8 cellular contexts compared by ENCODE assay signal in the genomic region with DNA sequence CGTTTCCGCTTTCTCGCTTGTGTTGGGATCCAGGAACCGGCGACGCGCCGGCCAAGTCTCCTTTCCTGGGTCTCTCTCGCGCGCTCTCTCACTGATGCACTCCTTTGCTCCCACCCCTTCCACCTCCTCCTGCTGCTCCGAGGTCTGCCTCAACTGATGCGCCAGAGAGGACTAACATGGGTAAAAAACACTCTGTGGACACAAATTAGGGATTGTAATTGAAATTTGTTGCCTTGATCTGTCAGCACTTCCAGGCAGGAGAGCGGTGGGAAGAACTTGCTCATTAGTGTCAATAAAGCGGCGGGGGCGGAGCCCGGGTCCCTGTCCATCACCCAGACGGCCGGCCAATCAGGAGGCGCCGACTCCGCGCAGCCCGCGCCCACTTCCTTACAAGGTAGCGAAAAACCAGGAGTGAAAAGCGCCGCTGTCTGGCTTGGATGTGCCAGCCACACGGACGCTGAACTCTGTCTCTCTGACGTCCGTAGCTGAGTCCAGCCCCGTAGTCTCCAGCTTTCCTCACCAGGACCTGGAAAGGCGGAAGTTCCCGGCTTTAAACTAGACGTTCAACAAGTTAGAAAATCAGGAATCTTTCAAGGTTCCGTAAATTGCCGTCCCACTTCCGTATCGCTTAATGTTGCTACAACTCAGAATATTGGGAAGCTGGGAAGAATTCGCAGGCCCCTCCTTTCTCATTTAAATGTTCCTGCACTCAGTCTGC. TPM values are rescaled to one million over a fixed set of nuclear protein-coding genes. Genes with fewer than 3 reads are reported as not detected.
A peak's percentile ranks its signal among the peaks of the same experiment; 100 is the strongest.
DNase-seq lines count a peak whose midpoint lies in the region; ATAC-seq and TF ChIP-seq lines count a peak whose summit lies in the region.

A gene (minus strand): TSS at position 267 of the 718 bp plus-strand sequence. CDS start 417 bp downstream, outside the sequence.

- H3K27me3 Mint-ChIP-seq in brain = peaks cover 97% of the 10 kb centered on the region

- intact Hi-C loops in sciatic nerve (cut with DNase I) = no loop called here

- H3K36me3 Mint-ChIP-seq in brain = no peaks in the 10 kb centered on the region

- H3K27ac Mint-ChIP-seq in brain = peak within 1 kb of the TSS in 3 of 5 experiments; percentile 48 to 92 (median 87)

- H3K9me3 Mint-ChIP-seq in brain = peaks cover 0 to 14% (median 8%) of the 10 kb centered on the region in 5 experiments

- peak within 1 kb of the TSS; percentile 89 to 95 (median 91) for H3K4me3 Mint-ChIP-seq in brain

- H3K4me3 ChIP-seq in iPS-18c (ENCODE audit: insufficient read depth, low read depth, low read length) = peak within 1 kb of the TSS; percentile 66

- ATAC-seq in sciatic nerve = peak; percentile 96
- ATAC-seq in HG03469 (IDR thresholded peaks at IDR 0.05; ENCODE audit: unreplicated experiment) = no peak

- peaks cover 41% of the 10 kb centered on the region for H3K4me1 Mint-ChIP-seq in brain

- peak; percentile 91 for DNase-seq in GM04503 (ENCODE audit: low read depth)
- peak; percentile 91 to 96 for DNase-seq in NCI-H2081 (lab: John Stamatoyannopoulos, UW)
- DNase-seq in sciatic nerve (ENCODE audit: low spot score) = peak; percentile 97
- DNase-seq in DMS79 (lab: John Stamatoyannopoulos, UW) = no peak
- no peak for DNase-seq in DMS79 treated with DMSO at 0.1 percent for 48 hours (lab: John Stamatoyannopoulos, UW)

- TF ChIP-seq CTCF in brain (conservative IDR thresholded peaks at IDR 0.05) = no peak

- no peaks in the 10 kb centered on the region for H3K9me3 ChIP-seq in iPS-18c (ENCODE audit: control insufficient read depth, insufficient read depth, low read length)

RNA-seq across cellular contexts. Expression of the gene that starts here (rescaled TPM):
- 1.4 TPM for polyA plus RNA-seq in brain (ENCODE audit: insufficient read depth, low read depth, low replicate concordance)
- 46.1 TPM for total RNA-seq in sciatic nerve

Comparison
In these comparisons a context has a peak if more than half of its experiments do, and no peak if none do; other contexts are left out.
1. DNase-seq: peak in GM04503 (single experiment), NCI-H2081 (2 of 2) and sciatic nerve (single experiment); none in DMS79 (single experiment) and DMS79 treated with DMSO at 0.1 percent for 48 hours (single experiment).